Comparison of ENCODE assay signal across 1 cellular context in genomic region chr5:108748354-108749129, GRCh38.
A peak's percentile ranks its signal among the peaks of the same experiment; 100 is the strongest.
TF ChIP-seq lines count a peak whose summit lies in the region.

No MANE protein-coding gene starts in this region.

TF ChIP-seq in HepG2, 621 proteins besides CTCF, POLR2A, EP300 and RAD21 (continued from another document and continues in another):
- TF ChIP-seq ZNF512B (CRISPR knock-in tag; IDR thresholded peaks at IDR 0.05; ENCODE audit: borderline replicate concordance) (0 out of 2 replicates have a peak, but pooled peaks have one; percentile 36), ZBTB43 (CRISPR knock-in tag; conservative IDR thresholded peaks at IDR 0.05) (peak; percentile 57; the same call in 1 of the 2 replicates), ZBTB10 (CRISPR knock-in tag; IDR thresholded peaks at IDR 0.05; ENCODE audit: borderline replicate concordance) (peak; percentile 87; the same call in 1 of the 2 replicates), ATAD3A (CRISPR knock-in tag; IDR thresholded peaks at IDR 0.05) (no peak), NCOA5 (CRISPR knock-in tag; IDR thresholded peaks at IDR 0.05) (no peak), ATRX (CRISPR knock-in tag; IDR thresholded peaks at IDR 0.05; ENCODE audit: borderline replicate concordance) (no peak), PRDM4 (CRISPR knock-in tag; IDR thresholded peaks at IDR 0.05; ENCODE audit: borderline replicate concordance) (no peak), ZFP36L2 (CRISPR knock-in tag; IDR thresholded peaks at IDR 0.05) (0 out of 2 replicates have a peak, but pooled peaks have one; percentile 48), ZNF12 (CRISPR knock-in tag; IDR thresholded peaks at IDR 0.05) (0 out of 2 replicates have a peak, but pooled peaks have one; percentile 45), ZNF33A (CRISPR knock-in tag; IDR thresholded peaks at IDR 0.05; ENCODE audit: borderline replicate concordance) (no peak), ADNP (CRISPR knock-in tag; IDR thresholded peaks at IDR 0.05) (no peak), ZNF580 (CRISPR knock-in tag; IDR thresholded peaks at IDR 0.05; ENCODE audit: borderline replicate concordance, low read depth) (no peak), ZFX (CRISPR knock-in tag; IDR thresholded peaks at IDR 0.05; ENCODE audit: low read depth) (peak; percentile 99), PAX8 (CRISPR knock-in tag; IDR thresholded peaks at IDR 0.05; ENCODE audit: borderline replicate concordance) (no peak; the same call in 1 of the 2 replicates), ZNF570 (CRISPR knock-in tag; IDR thresholded peaks at IDR 0.05; ENCODE audit: borderline replicate concordance) (no peak), ZXDC (CRISPR knock-in tag; IDR thresholded peaks at IDR 0.05) (no peak), SP4 (CRISPR knock-in tag; IDR thresholded peaks at IDR 0.05) (peak; percentile 84), ZBTB38 (CRISPR knock-in tag; IDR thresholded peaks at IDR 0.05) (peak; percentile 67; the same call in 1 of the 2 replicates), ETV5 (CRISPR knock-in tag; IDR thresholded peaks at IDR 0.05; ENCODE audit: borderline replicate concordance) (peak; percentile 31; the same call in 1 of the 2 replicates), NCOA1 (CRISPR knock-in tag; IDR thresholded peaks at IDR 0.05) (peak; percentile 30; the same call in 1 of the 2 replicates), RBM22 (optimal IDR thresholded peaks at IDR 0.05; ENCODE audit: low read length) (peak; percentile 23), ZBTB49 (CRISPR knock-in tag; IDR thresholded peaks at IDR 0.05; ENCODE audit: borderline replicate concordance) (0 out of 2 replicates have a peak, but pooled peaks have one; percentile 42), HDAC6 (IDR thresholded peaks at IDR 0.05; ENCODE audit: low read depth, low read length) (no peak), HOXA7 (CRISPR knock-in tag; IDR thresholded peaks at IDR 0.05) (no peak), POGZ (CRISPR knock-in tag; IDR thresholded peaks at IDR 0.05) (peak; percentile 93), SCMH1 (CRISPR knock-in tag; IDR thresholded peaks at IDR 0.05; ENCODE audit: borderline replicate concordance) (no peak), MBNL3 (CRISPR knock-in tag; conservative IDR thresholded peaks at IDR 0.05) (no peak), ZNF335 (CRISPR knock-in tag; IDR thresholded peaks at IDR 0.05) (peak; percentile 48; the same call in 1 of the 2 replicates), ZNF136 (CRISPR knock-in tag; IDR thresholded peaks at IDR 0.05; ENCODE audit: low read depth) (peak; percentile 57; the same call in 1 of the 2 replicates), MEIS2 (CRISPR knock-in tag; IDR thresholded peaks at IDR 0.05) (peak; percentile 71), MTA1 (CRISPR knock-in tag; IDR thresholded peaks at IDR 0.05; ENCODE audit: borderline replicate concordance) (0 out of 2 replicates have a peak, but pooled peaks have one; percentile 29), ZNF543 (CRISPR knock-in tag; IDR thresholded peaks at IDR 0.05) (peak; percentile 86; the same call in 1 of the 2 replicates), EEA1 (CRISPR knock-in tag; IDR thresholded peaks at IDR 0.05; ENCODE audit: borderline replicate concordance) (no peak), MYPOP (CRISPR knock-in tag; IDR thresholded peaks at IDR 0.05) (peak; percentile 99), ZNF441 (CRISPR knock-in tag; IDR thresholded peaks at IDR 0.05; ENCODE audit: borderline replicate concordance) (peak; percentile 82), TCF7L2 (IDR thresholded peaks at IDR 0.05; ENCODE audit: low read depth, low read length) (no peak), TARDBP (CRISPR knock-in tag; IDR thresholded peaks at IDR 0.05) (peak; percentile 36; the same call in 1 of the 2 replicates), ZIK1 (CRISPR knock-in tag; IDR thresholded peaks at IDR 0.05; ENCODE audit: borderline replicate concordance, low read depth) (peak; percentile 26; the same call in 1 of the 2 replicates), HNF4G (IDR thresholded peaks at IDR 0.05; ENCODE audit: borderline replicate concordance, low read depth, low read length) (no peak), HNF4G (CRISPR knock-in tag; IDR thresholded peaks at IDR 0.05; ENCODE audit: borderline replicate concordance, low read depth) (no peak), TRIM22 (IDR thresholded peaks at IDR 0.05) (no peak), ZNF644 (CRISPR knock-in tag; IDR thresholded peaks at IDR 0.05; ENCODE audit: low read depth) (no peak), ZNF282 (IDR thresholded peaks at IDR 0.05; ENCODE audit: partially characterized antibody) (no peak), ZNF737 (CRISPR knock-in tag; IDR thresholded peaks at IDR 0.05; ENCODE audit: borderline replicate concordance) (no peak)
